ENCODE assay signal across 10 cellular contexts in the genomic region with DNA sequence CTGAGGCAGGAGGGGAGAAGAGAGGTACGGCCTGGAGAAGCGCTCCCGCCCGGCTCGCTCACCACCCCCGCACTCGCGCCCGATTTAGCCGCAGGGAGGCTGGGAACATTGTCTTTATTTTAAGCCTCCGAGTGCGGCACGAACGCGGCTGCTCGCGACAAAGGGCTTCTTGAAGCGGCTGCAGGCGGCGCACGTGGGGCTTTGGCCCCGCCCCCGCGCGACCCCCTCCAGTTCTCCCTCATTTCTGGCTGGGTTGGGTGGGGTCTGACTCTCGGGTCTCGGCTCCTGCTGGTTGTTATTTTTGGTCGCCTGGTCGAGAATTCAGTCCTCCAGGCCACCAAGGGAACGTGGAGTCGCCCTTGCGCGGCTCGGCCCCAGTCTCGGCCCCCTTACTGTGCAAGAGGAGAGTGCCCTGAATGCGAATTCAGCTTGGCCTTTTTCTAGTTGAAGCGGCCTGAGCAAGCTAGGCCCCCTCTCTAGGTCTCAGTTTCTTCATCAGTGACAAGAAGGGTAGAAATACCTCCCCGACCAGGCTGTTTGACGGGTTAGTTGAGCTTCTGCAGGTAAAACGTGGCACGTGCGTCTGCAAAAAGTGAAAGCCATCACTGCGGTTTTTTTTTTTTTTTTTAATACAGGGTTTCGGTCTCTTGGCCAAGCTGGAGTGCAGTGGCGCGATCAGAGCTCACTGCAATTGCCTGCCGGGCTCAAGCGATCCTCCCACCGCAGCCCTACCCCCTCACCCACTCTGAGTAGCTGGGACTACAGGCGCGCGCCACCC. TPM values are rescaled to one million over a fixed set of nuclear protein-coding genes. Genes with fewer than 3 reads are reported as not detected.
DNase-seq lines count a peak whose midpoint lies in the region; ATAC-seq, FAIRE-seq and TF ChIP-seq lines count a peak whose summit lies in the region.
"Had no signal": no experiment of that assay in that cellular context is flagged by ENCODE, and none has a peak within 500 bp of the region (broad histone marks: within the 10 kb centered on the region; RNA-seq: fewer than 3 reads in every experiment).

No MANE protein-coding gene starts in this region.

- H3K27ac Mint-ChIP-seq in GM23338 = no peak overlapping the region

- H3K9me3 ChIP-seq in mesodermal cell (ENCODE audit: control insufficient read depth, low read length) = no peaks in the 10 kb centered on the region
- H3K9me3 ChIP-seq: body of pancreas had no signal

- H3K27me3 Mint-ChIP-seq in GM23338 (ENCODE audit: insufficient read depth, low read depth, poor library complexity) = peaks cover 73% of the 10 kb centered on the region

- H3K4me1 ChIP-seq in ACC112 (ENCODE audit: control insufficient read depth, insufficient read depth, low read length, unreplicated experiment) = peaks cover 22% of the 10 kb centered on the region
- H3K4me1 ChIP-seq in GM23338 (ENCODE audit: insufficient read depth) = peaks cover 35% of the 10 kb centered on the region
- peaks cover 18% of the 10 kb centered on the region for H3K4me1 ChIP-seq in mesodermal cell (ENCODE audit: control insufficient read depth, insufficient read depth, low read length, poor library complexity, severe bottlenecking)

- peak overlapping the region; percentile 90 for H3K4me2 ChIP-seq in GM23338

- H3K4me3 ChIP-seq in ACC112 (ENCODE audit: low read depth, low read length) = peak overlapping the region; percentile 65
- H3K4me3 ChIP-seq in GM23338 = peak overlapping the region; percentile 72
- peak overlapping the region; percentile 25 for H3K4me3 ChIP-seq in mesodermal cell (ENCODE audit: extremely low read depth, insufficient read depth, low read length, poor library complexity, severe bottlenecking)
- H3K4me3 ChIP-seq: body of pancreas had no signal

- 6% methylated on average over 34 to 36 of the region's 52 CpGs for WGBS in mesodermal cell (ENCODE audit: insufficient coverage in 2 of 2), 2 experiments

- TF ChIP-seq CTCF in GM23338 (conservative IDR thresholded peaks at IDR 0.05; ENCODE audit: low read depth in 2 of 2) = no peak

- H3K4me3 Mint-ChIP-seq in GM23338 = peak overlapping the region; percentile 70

- H3K79me2 ChIP-seq in ACC112 (ENCODE audit: control insufficient read depth, insufficient read depth, low read length, unreplicated experiment) (no peaks in the 10 kb centered on the region), GM23338 (replicated peaks; ENCODE audit: insufficient read depth) (no peaks in the 10 kb centered on the region)

- ATAC-seq in GM23338 (no peak), HG02642 (IDR thresholded peaks at IDR 0.05; ENCODE audit: poor library complexity, unreplicated experiment) (no peak), HG02852 (IDR thresholded peaks at IDR 0.05; ENCODE audit: unreplicated experiment) (no peak)
- ATAC-seq: body of pancreas had no signal

- H3K36me3 ChIP-seq in ACC112 (ENCODE audit: insufficient read depth, low read length) (no peaks in the 10 kb centered on the region), GM23338 (ENCODE audit: insufficient read depth) (no peaks in the 10 kb centered on the region), mesodermal cell (ENCODE audit: control insufficient read depth, insufficient read depth, low read length) (no peaks in the 10 kb centered on the region)

- DNase-seq in GM23338 (ENCODE audit: low spot score) (peak; percentile 49), anterior cingulate cortex (lab: John Stamatoyannopoulos, UW) (peak in 40 of 58 donors; percentile 9 to 79 (median 58)), RCC 7860 (ENCODE audit: low spot score) (no peak), HTR-8/SVneo (ENCODE audit: insufficient read length, low spot score) (no peak)
- DNase-seq: NCI-H1694 had no signal

- H3K9me3 Mint-ChIP-seq in GM23338 = no peaks in the 10 kb centered on the region; the same call in 2 of the 3 replicates

- H2AFZ ChIP-seq in ACC112 (ENCODE audit: low read length, unreplicated experiment) = peak overlapping the region; percentile 57
- H2AFZ ChIP-seq in GM23338 = peak overlapping the region; percentile 99

- H4K20me1 ChIP-seq in GM23338 (replicated peaks; ENCODE audit: insufficient read depth) = no peaks in the 10 kb centered on the region

- peaks cover 45% of the 10 kb centered on the region for H3K4me1 Mint-ChIP-seq in GM23338

- no peak overlapping the region for H3K27ac ChIP-seq in ACC112 (ENCODE audit: low read depth, low read length)
- H3K27ac ChIP-seq in GM23338 (ENCODE audit: low read depth) = no peak overlapping the region
- H3K27ac ChIP-seq in mesodermal cell (ENCODE audit: low read depth, low read length, severe bottlenecking) = no peak overlapping the region
- H3K27ac ChIP-seq: body of pancreas had no signal

- no peaks in the 10 kb centered on the region; the same call in 2 of the 3 replicates for H3K36me3 Mint-ChIP-seq in GM23338 (ENCODE audit: low read depth)

- peaks cover 29% of the 10 kb centered on the region for H3F3A ChIP-seq in GM23338 (replicated peaks; ENCODE audit: low read depth)

- FAIRE-seq in RCC 7860 (lab: Jason Lieb, UNC) (no peak), HTR-8/SVneo (lab: Jason Lieb, UNC) (no peak)

- H3K9me2 ChIP-seq in GM23338 (ENCODE audit: insufficient read depth) = no peaks in the 10 kb centered on the region

- H3K27me3 ChIP-seq in ACC112 (ENCODE audit: insufficient read depth, low read length) (peaks cover 60% of the 10 kb centered on the region), GM23338 (ENCODE audit: insufficient read depth) (peaks cover 86% of the 10 kb centered on the region)

TF ChIP-seq in GM23338, 12 proteins besides CTCF, POLR2A, EP300 and RAD21:
- TF ChIP-seq ZNF114 (CRISPR knock-in tag; IDR thresholded peaks at IDR 0.05) (no peak), JUNB (IDR thresholded peaks at IDR 0.05; ENCODE audit: unreplicated experiment) (no peak), STAT1 (IDR thresholded peaks at IDR 0.05; ENCODE audit: unreplicated experiment) (no peak)

RNA-seq across cellular contexts. Expression of a gene that starts 2.7 kb away (rescaled TPM):
- 0.14 TPM in 1 of 2 replicates, not detected in the other for total RNA-seq in GM23338 (2014; rRNA removed; shearing (Covaris generic))
- polyA plus RNA-seq in GM23338 (2016; fragmentation: Nextera tagmentation; extraction: Ambion mirVana) = 0.30 and 0.44 TPM in 2 replicates
- polyA plus RNA-seq in mesodermal cell (2013, experiment 1 of 2) = not detected
- polyA plus RNA-seq in mesodermal cell (2013, experiment 2 of 2) = not detected
- total RNA-seq: body of pancreas had no signal

RNA-seq across cellular contexts. Expression of a gene that starts 43.1 kb away (rescaled TPM):
- 375 and 425 TPM in 2 replicates for total RNA-seq in GM23338 (2014; rRNA removed; shearing (Covaris generic))
- polyA plus RNA-seq in GM23338 (2016; fragmentation: Nextera tagmentation; extraction: Ambion mirVana) = 240 and 241 TPM in 2 replicates
- polyA plus RNA-seq in mesodermal cell (2013, experiment 1 of 2) = 157 TPM
- polyA plus RNA-seq in mesodermal cell (2013, experiment 2 of 2) = 150 TPM

Comparison
In these comparisons a context has a peak if more than half of its experiments do, and no peak if none do; other contexts are left out.
1. DNase-seq: peak in GM23338 (single experiment) and anterior cingulate cortex (40 of 58); none in RCC 7860 (single experiment) and HTR-8/SVneo (single experiment).
2. Peak in every context shown above with its lines, with median percentiles within 50 percentile points of each other: H3K4me3 ChIP-seq.